Comparison of ENCODE assay signal across 10 cellular contexts in genomic region chr14:51394804-51395203, GRCh38.
A peak's percentile ranks its signal among the peaks of the same experiment; 100 is the strongest.
DNase-seq lines count a peak whose midpoint lies in the region; ATAC-seq and TF ChIP-seq lines count a peak whose summit lies in the region.
"Had no signal": no experiment of that assay in that cellular context is flagged by ENCODE, and none has a peak within 500 bp of the region (broad histone marks: within the 10 kb centered on the region; RNA-seq: fewer than 3 reads in every experiment).

No MANE protein-coding gene starts in this region.

- peak; percentile 17 for DNase-seq in NCI-H510A treated with DMSO at 0.1 percent for 48 hours (lab: John Stamatoyannopoulos, UW)
- DNase-seq in upper lobe of right lung: no peak
- no peak for DNase-seq in activated naive CD4-positive, alpha-beta T cell treated with Interleukin-2 at 50 U/mL for 16 hours
- no peak for DNase-seq in mesenteric fat pad (ENCODE audit: low spot score)
- DNase-seq: activated gamma-delta T cell had no signal

- H3K4me1 Mint-ChIP-seq in nephron: peaks cover 44% of the 10 kb centered on the region

- H3K4me3 Mint-ChIP-seq in nephron: no peak overlapping the region

- H3K36me3 ChIP-seq in upper lobe of right lung: no peaks in the 10 kb centered on the region

- H3K36me3 Mint-ChIP-seq in nephron (ENCODE audit: low read depth): no peaks in the 10 kb centered on the region

- no peaks in the 10 kb centered on the region for H3K9me3 ChIP-seq in upper lobe of right lung

- TF ChIP-seq CTCF in nephron (IDR thresholded peaks at IDR 0.05; ENCODE audit: unreplicated experiment in 3 of 3) (no peak), upper lobe of right lung (IDR thresholded peaks at IDR 0.05) (no peak)

- H3K27me3 Mint-ChIP-seq in nephron (ENCODE audit: low read depth): no peaks in the 10 kb centered on the region

- H3K9me3 Mint-ChIP-seq in nephron: no peaks in the 10 kb centered on the region

- intact Hi-C loops in upper lobe of right lung (cut with DNase I): no loop called here

- peaks cover 19% of the 10 kb centered on the region for H3K4me1 ChIP-seq in upper lobe of right lung

- H3K27ac ChIP-seq in cingulate gyrus (ENCODE audit: low read depth, low read length): peak overlapping the region; percentile 57
- peak overlapping the region; percentile 75 for H3K27ac ChIP-seq in upper lobe of right lung

- ATAC-seq in upper lobe of right lung: no peak
- no peak for ATAC-seq in HG03354 (IDR thresholded peaks at IDR 0.05; ENCODE audit: poor library complexity, severe bottlenecking, unreplicated experiment)
- ATAC-seq: HCT116 had no signal

- no peaks in the 10 kb centered on the region for H3K27me3 ChIP-seq in upper lobe of right lung
- H3K27me3 ChIP-seq: dorsolateral prefrontal cortex had no signal

- H3K27ac Mint-ChIP-seq in nephron: peak overlapping the region; percentile 60 to 77 (median 70)

- H3K4me3 ChIP-seq in upper lobe of right lung: no peak overlapping the region
- H3K4me3 ChIP-seq: dorsolateral prefrontal cortex had no signal
